In genomic region chr10:69318997-69319727, GRCh38 we compare ENCODE assay signal across 8 cellular contexts. TPM values are rescaled to one million over a fixed set of nuclear protein-coding genes. Genes with fewer than 3 reads are reported as not detected.
DNase-seq lines count a peak whose midpoint lies in the region; ATAC-seq and TF ChIP-seq lines count a peak whose summit lies in the region.

No MANE protein-coding gene starts in this region.

- peak overlapping the region; percentile 98 for H3K4me3 Mint-ChIP-seq in activated CD4-positive, alpha-beta T cell treated with anti-CD3 and anti-CD28 coated beads, Interleukin-2, amount 10 ng/mL, durations not matched to agents 24 days and 14 days

- peaks cover 32% of the 10 kb centered on the region for H3K4me1 Mint-ChIP-seq in activated CD4-positive, alpha-beta T cell treated with anti-CD3 and anti-CD28 coated beads, Interleukin-2, amount 10 ng/mL, durations not matched to agents 24 days and 14 days

- H3K4me3 ChIP-seq in lower leg skin (ENCODE audit: low read depth, poor library complexity, severe bottlenecking), result peak overlapping the region; percentile 98

- 0 to 1% methylated on average over 31 to 49 of the region's 56 CpGs for WGBS in lower leg skin, 2 donors

- peak overlapping the region; percentile 98 for H3K27ac Mint-ChIP-seq in activated CD4-positive, alpha-beta T cell treated with anti-CD3 and anti-CD28 coated beads, Interleukin-2, amount 10 ng/mL, durations not matched to agents 24 days and 14 days

- TF ChIP-seq POLR2A in lower leg skin (IDR thresholded peaks at IDR 0.05), result no peak

- peak; percentile 70 for DNase-seq in CD1c-positive myeloid dendritic cell (ENCODE audit: extremely low spot score)
- DNase-seq in HUDEP-2 (lab: John Stamatoyannopoulos, UW; ENCODE audit: unreplicated experiment in 76 of 76), result peak in 47 of 76 experiments; percentile 11 to 75 (median 42)
- DNase-seq in activated CD4-positive, alpha-beta T cell treated with anti-CD3 and anti-CD28 coated beads, Interleukin-2, amount 10 ng/mL, durations not matched to agents 24 days and 14 days, result peak; percentile 94
- peak; percentile 84 to 97 for DNase-seq in lower leg skin (ENCODE audit: low spot score in 2 of 2)
- peak; percentile 54 for DNase-seq in stimulated activated CD8-positive, alpha-beta memory T cell treated with anti-CD3 and anti-CD28 coated beads, Interleukin-12 subunit alpha, Interleukin-12 subunit beta, amount 100 ng/mL, for 1 hour (ENCODE audit: low read depth)
- DNase-seq in NCI-H187 (lab: John Stamatoyannopoulos, UW), result no peak

- ATAC-seq in GM19463 (IDR thresholded peaks at IDR 0.05; ENCODE audit: unreplicated experiment), result peak; percentile 7

- H3K27ac ChIP-seq in cingulate gyrus (ENCODE audit: low read depth, low read length), result peak overlapping the region; percentile 75

- no peaks in the 10 kb centered on the region for H3K27me3 Mint-ChIP-seq in activated CD4-positive, alpha-beta T cell treated with anti-CD3 and anti-CD28 coated beads, Interleukin-2, amount 10 ng/mL, durations not matched to agents 24 days and 14 days

- intact Hi-C loops in activated CD4-positive, alpha-beta T cell treated with anti-CD3 and anti-CD28 coated beads, Interleukin-2, amount 10 ng/mL, durations not matched to agents 24 days and 14 days (cut with micrococcal nuclease), result loop anchor here (1.0 to 2.0 kb wide), 9 partner anchors 9 to 418 kb away; partner anchors contain the start of gene DDX50
- intact Hi-C loops in lower leg skin (cut with DNase I; ENCODE audit: low total_unique reads), result loop anchor here (2.0 kb wide), 1 partner anchor 70 kb away; no protein-coding TSS in a partner anchor

- no peaks in the 10 kb centered on the region for H3K9me3 Mint-ChIP-seq in activated CD4-positive, alpha-beta T cell treated with anti-CD3 and anti-CD28 coated beads, Interleukin-2, amount 10 ng/mL, durations not matched to agents 24 days and 14 days

- H3K36me3 Mint-ChIP-seq in activated CD4-positive, alpha-beta T cell treated with anti-CD3 and anti-CD28 coated beads, Interleukin-2, amount 10 ng/mL, durations not matched to agents 24 days and 14 days (ENCODE audit: low read depth), result peaks cover 9% of the 10 kb centered on the region

- no peak for TF ChIP-seq CTCF in lower leg skin (IDR thresholded peaks at IDR 0.05)

RNA-seq across cellular contexts. Expression of gene HK1, which starts 40.9 kb away (rescaled TPM):
- total RNA-seq in activated CD4-positive, alpha-beta T cell treated with anti-CD3 and anti-CD28 coated beads, Interleukin-2, amount 10 ng/mL, durations not matched to agents 24 days and 14 days, result 183 and 185 TPM in 2 replicates
- 100 to 1,000 TPM; 117 to 162 (median 158) TPM for total RNA-seq in lower leg skin

Comparison
In these comparisons a context has a peak if more than half of its experiments do, and no peak if none do; other contexts are left out.
1. DNase-seq: peak in CD1c-positive myeloid dendritic cell (single experiment), HUDEP-2 (47 of 76), activated CD4-positive, alpha-beta T cell treated with anti-CD3 and anti-CD28 coated beads, Interleukin-2, amount 10 ng/mL, durations not matched to agents 24 days and 14 days (single experiment), lower leg skin (2 of 2) and stimulated activated CD8-positive, alpha-beta memory T cell treated with anti-CD3 and anti-CD28 coated beads, Interleukin-12 subunit alpha, Interleukin-12 subunit beta, amount 100 ng/mL, for 1 hour (single experiment); none in NCI-H187 (0 of 2).